24 cellular contexts compared by ENCODE assay signal in the genomic region with DNA sequence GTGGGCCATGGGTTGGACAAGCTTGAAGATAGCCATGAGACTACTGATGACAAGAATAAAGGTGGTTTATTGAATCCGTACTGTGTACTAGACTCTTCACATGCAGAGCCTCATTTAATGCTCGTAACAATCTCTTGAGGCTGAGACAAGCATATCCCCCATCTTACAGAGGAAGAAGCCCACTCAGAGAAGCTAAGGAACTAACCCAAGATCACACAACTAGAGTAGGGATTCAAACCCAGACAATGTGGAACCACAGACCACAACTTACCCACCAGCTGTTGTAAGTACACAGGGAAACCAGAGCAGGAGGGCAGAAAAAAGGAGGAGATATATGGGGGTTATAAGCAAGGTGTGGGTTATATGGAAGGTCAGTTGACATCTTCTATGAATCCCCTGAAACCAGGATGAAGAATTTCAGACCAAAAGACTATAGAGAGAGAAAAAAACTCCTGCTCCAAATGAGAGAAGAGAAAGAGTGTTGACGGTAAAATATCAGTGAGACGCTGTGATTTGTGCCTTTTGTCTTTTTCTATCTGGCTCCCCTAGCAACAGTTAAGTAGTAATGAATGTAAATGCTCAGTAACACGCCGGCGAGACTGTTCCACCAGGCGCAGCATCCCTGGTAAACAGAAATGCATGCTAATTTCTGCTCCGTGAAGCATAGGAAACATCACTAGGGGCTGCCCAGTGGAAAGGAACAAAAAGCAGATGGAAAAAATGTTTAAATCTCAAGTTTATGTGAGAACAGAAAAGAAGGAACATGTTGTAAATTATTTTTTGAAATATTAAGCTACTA.
DNase-seq lines count a peak whose midpoint lies in the region; ATAC-seq and TF ChIP-seq lines count a peak whose summit lies in the region.
"Had no signal": no experiment of that assay in that cellular context is flagged by ENCODE, and none has a peak within 500 bp of the region (broad histone marks: within the 10 kb centered on the region; RNA-seq: fewer than 3 reads in every experiment).

No MANE protein-coding gene starts in this region.

- H3K4me3 ChIP-seq in prostate gland = no peak overlapping the region
- H3K4me3 ChIP-seq: BLaER1 treated with 17β-estradiol and CSF1 and Interleukin-3, amounts not matched to agents 10 nM and 100 nM; SJSA1 had no signal

- peaks cover 5% of the 10 kb centered on the region for H3K9me3 Mint-ChIP-seq in activated naive CD8-positive, alpha-beta T cell treated with anti-CD3 and anti-CD28 coated beads, Interleukin-2, amount 10 ng/mL, durations not matched to agents 7 days and 5 days
- peaks cover 8% of the 10 kb centered on the region for H3K9me3 Mint-ChIP-seq in activated naive CD8-positive, alpha-beta T cell treated with anti-CD3 and anti-CD28 coated beads for 36 hours
- peaks cover 17% of the 10 kb centered on the region for H3K9me3 Mint-ChIP-seq in WTC11

- TF ChIP-seq CTCF in prostate gland (IDR thresholded peaks at IDR 0.05) = no peak
- no peak for TF ChIP-seq CTCF in WTC11 (IDR thresholded peaks at IDR 0.05)

- ATAC-seq in activated naive CD8-positive, alpha-beta T cell treated with anti-CD3 and anti-CD28 coated beads, Interleukin-2, amount 10 ng/mL, durations not matched to agents 7 days and 5 days (ENCODE audit: low read depth) = no peak
- no peak for ATAC-seq in WTC11
- ATAC-seq in HG03280 (IDR thresholded peaks at IDR 0.05; ENCODE audit: unreplicated experiment) = no peak
- ATAC-seq: Right ventricle myocardium inferior had no signal

- DNase-seq in activated naive CD8-positive, alpha-beta T cell treated with anti-CD3 and anti-CD28 coated beads, Interleukin-2, amount 10 ng/mL, durations not matched to agents 7 days and 5 days = no peak
- DNase-seq in activated naive CD8-positive, alpha-beta T cell treated with anti-CD3 and anti-CD28 coated beads for 36 hours = no peak
- no peak for DNase-seq in prostate gland (ENCODE audit: low spot score)
- DNase-seq in iPS-NIHi11 (ENCODE audit: low spot score) = no peak
- no peak for DNase-seq in WTC11 (ENCODE audit: low spot score)
- no peak for DNase-seq in cerebellar nuclear complex (lab: John Stamatoyannopoulos, UW)
- DNase-seq: ACHN; Caco-2; CD4-positive, alpha-beta memory T cell; DMS 273 treated with DMSO at 0.1 percent for 48 hours; GDM1; GOT3; HCEC 1CT; Karpas-422; MV-4-11; NCI-H1417; NCI-H1694 treated with DMSO at 0.1 percent for 48 hours; NCI-H2081 treated with DMSO at 0.1 percent for 48 hours; NCI-H446 had no signal

- peak overlapping the region; percentile 99 for H3K27ac ChIP-seq in cingulate gyrus (ENCODE audit: low read depth, low read length)
- H3K27ac ChIP-seq in prostate gland = peak overlapping the region; percentile 80 to 91
- H3K27ac ChIP-seq: BLaER1 treated with 17β-estradiol and CSF1 and Interleukin-3, amounts not matched to agents 10 nM and 100 nM; SJSA1 had no signal

- no peak for TF ChIP-seq POLR2A in prostate gland (IDR thresholded peaks at IDR 0.05)

- H3K4me1 Mint-ChIP-seq in activated naive CD8-positive, alpha-beta T cell treated with anti-CD3 and anti-CD28 coated beads, Interleukin-2, amount 10 ng/mL, durations not matched to agents 7 days and 5 days = peaks cover 23% of the 10 kb centered on the region
- H3K4me1 Mint-ChIP-seq in activated naive CD8-positive, alpha-beta T cell treated with anti-CD3 and anti-CD28 coated beads for 36 hours = peaks cover 10% of the 10 kb centered on the region
- peaks cover 3% of the 10 kb centered on the region for H3K4me1 Mint-ChIP-seq in WTC11

- WGBS in prostate gland = 87% methylated on average over 9 of the region's 9 CpGs

- no peak overlapping the region for H3K4me3 Mint-ChIP-seq in activated naive CD8-positive, alpha-beta T cell treated with anti-CD3 and anti-CD28 coated beads, Interleukin-2, amount 10 ng/mL, durations not matched to agents 7 days and 5 days
- H3K4me3 Mint-ChIP-seq in activated naive CD8-positive, alpha-beta T cell treated with anti-CD3 and anti-CD28 coated beads for 36 hours = no peak overlapping the region
- no peak overlapping the region for H3K4me3 Mint-ChIP-seq in WTC11

- no peaks in the 10 kb centered on the region for H3K9me3 ChIP-seq in prostate gland
- H3K9me3 ChIP-seq: Caco-2 had no signal

- no peaks in the 10 kb centered on the region for H3K27me3 Mint-ChIP-seq in activated naive CD8-positive, alpha-beta T cell treated with anti-CD3 and anti-CD28 coated beads, Interleukin-2, amount 10 ng/mL, durations not matched to agents 7 days and 5 days
- no peaks in the 10 kb centered on the region for H3K27me3 Mint-ChIP-seq in activated naive CD8-positive, alpha-beta T cell treated with anti-CD3 and anti-CD28 coated beads for 36 hours
- peaks cover 11% of the 10 kb centered on the region for H3K27me3 Mint-ChIP-seq in WTC11 (ENCODE audit: low read depth)
- H3K27me3 Mint-ChIP-seq: CD4-positive, alpha-beta memory T cell had no signal

- CTCF ChIA-PET in WTC11 (lab: Charles Lee) = no interaction called here

- peaks cover 1% of the 10 kb centered on the region for H3K36me3 Mint-ChIP-seq in activated naive CD8-positive, alpha-beta T cell treated with anti-CD3 and anti-CD28 coated beads, Interleukin-2, amount 10 ng/mL, durations not matched to agents 7 days and 5 days
- no peaks in the 10 kb centered on the region for H3K36me3 Mint-ChIP-seq in activated naive CD8-positive, alpha-beta T cell treated with anti-CD3 and anti-CD28 coated beads for 36 hours
- no peaks in the 10 kb centered on the region; the same call in 1 of the 2 replicates for H3K36me3 Mint-ChIP-seq in WTC11
- H3K36me3 Mint-ChIP-seq: CD4-positive, alpha-beta memory T cell had no signal

- no peaks in the 10 kb centered on the region for H3K36me3 ChIP-seq in prostate gland
- H3K36me3 ChIP-seq: BLaER1 treated with 17β-estradiol and CSF1 and Interleukin-3, amounts not matched to agents 10 nM and 100 nM; SJSA1 had no signal

- peak overlapping the region; percentile 4 for H3K27ac Mint-ChIP-seq in activated naive CD8-positive, alpha-beta T cell treated with anti-CD3 and anti-CD28 coated beads, Interleukin-2, amount 10 ng/mL, durations not matched to agents 7 days and 5 days
- H3K27ac Mint-ChIP-seq in activated naive CD8-positive, alpha-beta T cell treated with anti-CD3 and anti-CD28 coated beads for 36 hours = no peak overlapping the region
- no peak overlapping the region for H3K27ac Mint-ChIP-seq in WTC11

- POLR2A ChIA-PET in activated naive CD8-positive, alpha-beta T cell treated with anti-CD3 and anti-CD28 coated beads, Interleukin-2, amount 10 ng/mL, durations not matched to agents 7 days and 5 days (lab: Charles Lee) = no interaction called here
- POLR2A ChIA-PET in WTC11 (lab: Charles Lee) = no interaction called here

- no peaks in the 10 kb centered on the region for H3K4me1 ChIP-seq in prostate gland (replicated peaks)
- H3K4me1 ChIP-seq: Caco-2 had no signal

- intact Hi-C loops in prostate gland (cut with DNase I) = no loop called here

- H3K27me3 ChIP-seq in prostate gland (replicated peaks; ENCODE audit: insufficient read depth) = no peaks in the 10 kb centered on the region
- H3K27me3 ChIP-seq: BLaER1 treated with 17β-estradiol and CSF1 and Interleukin-3, amounts not matched to agents 10 nM and 100 nM; SJSA1 had no signal

TF ChIP-seq in WTC11, 78 proteins besides CTCF, POLR2A, EP300 and RAD21 (continues in another document):
- TF ChIP-seq, protein P1, sequence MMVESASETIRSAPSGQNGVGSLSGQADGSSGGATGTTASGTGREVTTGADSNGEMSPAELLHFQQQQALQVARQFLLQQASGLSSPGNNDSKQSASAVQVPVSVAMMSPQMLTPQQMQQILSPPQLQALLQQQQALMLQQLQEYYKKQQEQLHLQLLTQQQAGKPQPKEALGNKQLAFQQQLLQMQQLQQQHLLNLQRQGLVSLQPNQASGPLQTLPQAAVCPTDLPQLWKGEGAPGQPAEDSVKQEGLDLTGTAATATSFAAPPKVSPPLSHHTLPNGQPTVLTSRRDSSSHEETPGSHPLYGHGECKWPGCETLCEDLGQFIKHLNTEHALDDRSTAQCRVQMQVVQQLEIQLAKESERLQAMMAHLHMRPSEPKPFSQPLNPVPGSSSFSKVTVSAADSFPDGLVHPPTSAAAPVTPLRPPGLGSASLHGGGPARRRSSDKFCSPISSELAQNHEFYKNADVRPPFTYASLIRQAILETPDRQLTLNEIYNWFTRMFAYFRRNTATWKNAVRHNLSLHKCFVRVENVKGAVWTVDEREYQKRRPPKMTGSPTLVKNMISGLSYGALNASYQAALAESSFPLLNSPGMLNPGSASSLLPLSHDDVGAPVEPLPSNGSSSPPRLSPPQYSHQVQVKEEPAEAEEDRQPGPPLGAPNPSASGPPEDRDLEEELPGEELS (CRISPR knock-in tag; IDR thresholded peaks at IDR 0.05) = no peak
- no peak for TF ChIP-seq OVOL2 (CRISPR knock-in tag; IDR thresholded peaks at IDR 0.05; ENCODE audit: borderline replicate concordance)
- no peak for TF ChIP-seq FOXP1 (CRISPR knock-in tag; IDR thresholded peaks at IDR 0.05; ENCODE audit: borderline replicate concordance)
- TF ChIP-seq, protein P2, sequence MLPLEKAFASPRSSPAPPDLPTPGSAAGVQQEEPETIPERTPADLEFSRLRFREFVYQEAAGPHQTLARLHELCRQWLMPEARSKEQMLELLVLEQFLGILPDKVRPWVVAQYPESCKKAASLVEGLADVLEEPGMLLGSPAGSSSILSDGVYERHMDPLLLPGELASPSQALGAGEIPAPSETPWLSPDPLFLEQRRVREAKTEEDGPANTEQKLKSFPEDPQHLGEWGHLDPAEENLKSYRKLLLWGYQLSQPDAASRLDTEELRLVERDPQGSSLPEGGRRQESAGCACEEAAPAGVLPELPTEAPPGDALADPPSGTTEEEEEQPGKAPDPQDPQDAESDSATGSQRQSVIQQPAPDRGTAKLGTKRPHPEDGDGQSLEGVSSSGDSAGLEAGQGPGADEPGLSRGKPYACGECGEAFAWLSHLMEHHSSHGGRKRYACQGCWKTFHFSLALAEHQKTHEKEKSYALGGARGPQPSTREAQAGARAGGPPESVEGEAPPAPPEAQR (CRISPR knock-in tag; IDR thresholded peaks at IDR 0.05) = no peak
- TF ChIP-seq, protein P3, sequence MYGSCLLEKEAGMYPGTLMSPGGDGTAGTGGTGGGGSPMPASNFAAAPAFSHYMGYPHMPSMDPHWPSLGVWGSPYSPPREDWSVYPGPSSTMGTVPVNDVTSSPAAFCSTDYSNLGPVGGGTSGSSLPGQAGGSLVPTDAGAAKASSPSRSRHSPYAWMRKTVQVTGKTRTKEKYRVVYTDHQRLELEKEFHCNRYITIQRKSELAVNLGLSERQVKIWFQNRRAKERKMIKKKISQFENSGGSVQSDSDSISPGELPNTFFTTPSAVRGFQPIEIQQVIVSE (CRISPR knock-in tag; IDR thresholded peaks at IDR 0.05; ENCODE audit: borderline replicate concordance) = no peak
- no peak for TF ChIP-seq SMAD3 (CRISPR knock-in tag; IDR thresholded peaks at IDR 0.05; ENCODE audit: borderline replicate concordance)
- TF ChIP-seq GABPB1 (CRISPR knock-in tag; IDR thresholded peaks at IDR 0.05) = no peak
